In the genomic region with DNA sequence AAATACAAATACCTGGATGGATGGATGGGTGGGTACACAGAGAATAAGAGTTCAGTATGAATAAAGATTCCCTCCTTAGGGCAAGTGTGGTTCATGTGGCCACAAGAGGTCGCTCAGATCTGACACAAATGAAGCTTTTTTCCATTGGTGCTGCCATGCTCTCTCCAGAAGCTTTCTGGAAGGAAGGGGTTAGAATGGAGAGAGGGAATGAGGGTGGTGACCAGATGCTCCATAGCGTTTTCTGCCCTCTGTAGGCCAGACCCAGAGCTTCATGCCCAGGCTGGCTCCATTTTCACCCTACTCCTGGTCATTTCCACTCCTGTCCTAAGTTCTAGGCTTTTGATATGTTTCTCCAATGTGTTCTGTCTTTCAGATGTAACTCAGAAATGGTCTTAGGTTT, we compare ENCODE assay signal across 8 cellular contexts. TPM values are rescaled to one million over a fixed set of nuclear protein-coding genes. Genes with fewer than 3 reads are reported as not detected.
DNase-seq lines count a peak whose midpoint lies in the region; ATAC-seq and TF ChIP-seq lines count a peak whose summit lies in the region.

No MANE protein-coding gene starts in this region.

- no peak overlapping the region for H3K27ac Mint-ChIP-seq in activated naive CD4-positive, alpha-beta T cell treated with anti-CD3 and anti-CD28 coated beads for 36 hours

- no peak overlapping the region for H3K4me3 Mint-ChIP-seq in activated naive CD4-positive, alpha-beta T cell treated with anti-CD3 and anti-CD28 coated beads for 36 hours

- H3K4me3 ChIP-seq in MM.1S (ENCODE audit: low read length) (no peak overlapping the region), Panc1 (ENCODE audit: low read depth in 2 of 2, low read length in 2 of 2) (no peak overlapping the region), prostate gland (no peak overlapping the region)

- H2AFZ ChIP-seq in MM.1S (ENCODE audit: low read length): no peak overlapping the region

- H3K27ac ChIP-seq in MM.1S (ENCODE audit: low read length): no peak overlapping the region
- H3K27ac ChIP-seq in Panc1 (ENCODE audit: low read length): no peak overlapping the region
- H3K27ac ChIP-seq in prostate gland: no peak overlapping the region

- H3K36me3 Mint-ChIP-seq in activated naive CD4-positive, alpha-beta T cell treated with anti-CD3 and anti-CD28 coated beads for 36 hours (ENCODE audit: low read depth): no peaks in the 10 kb centered on the region

- H3F3A ChIP-seq in MM.1S (ENCODE audit: insufficient read depth, low read length): peaks cover 16% of the 10 kb centered on the region

- H3K4me1 ChIP-seq in MM.1S (ENCODE audit: low read length): peaks cover 30% of the 10 kb centered on the region
- no peaks in the 10 kb centered on the region for H3K4me1 ChIP-seq in Panc1 (ENCODE audit: control insufficient read depth, insufficient read depth, low read length)
- H3K4me1 ChIP-seq in prostate gland (replicated peaks): no peaks in the 10 kb centered on the region

- POLR2A ChIA-PET in Panc1 (lab: Charles Lee): no interaction called here

- no peak overlapping the region for H3K9ac ChIP-seq in MM.1S (ENCODE audit: low read length)

- in situ Hi-C loops in Panc1 (cut with HindIII; ENCODE audit: low pct_unique_long_range_greater_than_20kb, low sequenced_read_pairs): no loop called here

- H3K9me3 ChIP-seq in MM.1S (replicated peaks; ENCODE audit: insufficient read depth, low read length): no peaks in the 10 kb centered on the region
- no peaks in the 10 kb centered on the region for H3K9me3 ChIP-seq in Panc1 (ENCODE audit: control insufficient read depth, insufficient read depth, low read depth, low read length)
- no peaks in the 10 kb centered on the region for H3K9me3 ChIP-seq in prostate gland

- no peak for TF ChIP-seq POLR2A in prostate gland (IDR thresholded peaks at IDR 0.05)

- peaks cover 13% of the 10 kb centered on the region for H3K4me1 Mint-ChIP-seq in activated naive CD4-positive, alpha-beta T cell treated with anti-CD3 and anti-CD28 coated beads for 36 hours (ENCODE audit: low read depth)

- H3K27me3 Mint-ChIP-seq in activated naive CD4-positive, alpha-beta T cell treated with anti-CD3 and anti-CD28 coated beads for 36 hours (ENCODE audit: low read depth): no peaks in the 10 kb centered on the region

- H4K20me1 ChIP-seq in MM.1S (ENCODE audit: insufficient read depth, low read length): no peaks in the 10 kb centered on the region

- WGBS in prostate gland: 5% methylated on average over 2 of the region's 2 CpGs

- TF ChIP-seq CTCF in MM.1S (IDR thresholded peaks at IDR 0.05; ENCODE audit: low read length) (peak; percentile 95), Panc1 (IDR thresholded peaks at IDR 0.05) (peak; percentile 83), prostate gland (IDR thresholded peaks at IDR 0.05) (peak; percentile 29 to 79 (median 70))

- H3K9me3 Mint-ChIP-seq in activated naive CD4-positive, alpha-beta T cell treated with anti-CD3 and anti-CD28 coated beads for 36 hours: no peaks in the 10 kb centered on the region

- H3K9me2 ChIP-seq in MM.1S (replicated peaks; ENCODE audit: insufficient read depth, low read length): no peaks in the 10 kb centered on the region

- intact Hi-C loops in Panc1 (cut with micrococcal nuclease; ENCODE audit: unreplicated experiment) (loop anchor here (1.0 to 5.0 kb wide), 2 partner anchors 92 to 208 kb away; no protein-coding TSS in a partner anchor), head of caudate nucleus (cut with DNase I) (loop anchor here (5.0 kb wide), 1 partner anchor 93 kb away; no protein-coding TSS in a partner anchor), prostate gland (cut with DNase I) (loop anchor here (1.0 kb wide), 1 partner anchor 92 kb away; no protein-coding TSS in a partner anchor)
- intact Hi-C loops in activated naive CD4-positive, alpha-beta T cell treated with anti-CD3 and anti-CD28 coated beads for 36 hours (cut with micrococcal nuclease): loop anchor here (1.0 to 10.0 kb wide), 7 partner anchors 19 to 584 kb away; partner anchors contain the start of genes DUSP23, IGSF9 and KCNJ9

- CTCF ChIA-PET in Panc1 (lab: Charles Lee): interaction anchor here (0.9 to 3.0 kb wide), 7 partner anchors 18 to 208 kb away, joined by 3 to 17 read pairs (median 3); partner anchors contain the start of gene DUSP23
- CTCF ChIA-PET in activated naive CD4-positive, alpha-beta T cell treated with anti-CD3 and anti-CD28 coated beads for 36 hours (lab: Charles Lee): interaction anchor here (0.6 to 11.6 kb wide), 31 partner anchors 10 to 280 kb away, joined by 3 to 303 read pairs (median 5); partner anchors contain the start of genes DUSP23, SLAMF8 and TAGLN2

- H3K79me2 ChIP-seq in MM.1S (ENCODE audit: low read length): no peaks in the 10 kb centered on the region

- H3K27me3 ChIP-seq in MM.1S (replicated peaks; ENCODE audit: insufficient read depth, low read length) (no peaks in the 10 kb centered on the region), Panc1 (ENCODE audit: control insufficient read depth, insufficient read depth, low read length) (peaks cover 22% of the 10 kb centered on the region), prostate gland (replicated peaks; ENCODE audit: insufficient read depth) (no peaks in the 10 kb centered on the region)

- BruUV-seq in Panc1 (replicated peaks; lab: Mats Ljungman, UMichigan): no TSS peak

- ATAC-seq in Panc1 (peak; percentile 94), HG03135 (IDR thresholded peaks at IDR 0.05; ENCODE audit: unreplicated experiment) (no peak), GM18502 (IDR thresholded peaks at IDR 0.05; ENCODE audit: poor library complexity, unreplicated experiment) (no peak)

- H3K36me3 ChIP-seq in MM.1S (replicated peaks; ENCODE audit: insufficient read depth, low read length) (no peaks in the 10 kb centered on the region), Panc1 (ENCODE audit: control insufficient read depth, insufficient read depth, low read length) (no peaks in the 10 kb centered on the region), prostate gland (no peaks in the 10 kb centered on the region)

- DNase-seq in GM03348 (ENCODE audit: low spot score) (peak; percentile 84), MM.1S (peak; percentile 67), Panc1 (ENCODE audit: low read depth, low spot score) (peak; percentile 64), head of caudate nucleus (peak in 37 of 42 donors; percentile 23 to 84 (median 62)), prostate gland (ENCODE audit: low spot score) (peak; percentile 60)
- peak; percentile 71 for DNase-seq in activated naive CD4-positive, alpha-beta T cell treated with anti-CD3 and anti-CD28 coated beads for 36 hours

- no peak overlapping the region for H3K4me2 ChIP-seq in MM.1S (ENCODE audit: low read depth, low read length)

RNA-seq across cellular contexts. Expression of gene FCRL6, which starts 3.3 kb away (rescaled TPM):
- total RNA-seq in Panc1 (2021; ENCODE audit: unreplicated experiment) (not detected), prostate gland (not detected)
- polyA plus RNA-seq in Panc1 (2012; ENCODE audit: insufficient read length): not detected
- total RNA-seq in activated naive CD4-positive, alpha-beta T cell treated with anti-CD3 and anti-CD28 coated beads for 36 hours: not detected

RNA-seq across cellular contexts. Expression of gene DUSP23, which starts 18.1 kb away (rescaled TPM):
- total RNA-seq in Panc1 (2021; ENCODE audit: unreplicated experiment) (36.1 TPM), prostate gland (10 to 100 TPM; 79.3 to 85.0 TPM)
- 50.1 TPM for polyA plus RNA-seq in Panc1 (2012; ENCODE audit: insufficient read length)
- total RNA-seq in activated naive CD4-positive, alpha-beta T cell treated with anti-CD3 and anti-CD28 coated beads for 36 hours: 10 to 100 TPM; 13.0 to 14.1 TPM

RNA-seq across cellular contexts. Expression of gene SLAMF8, which starts 27.8 kb away (rescaled TPM):
- total RNA-seq in Panc1 (2021; ENCODE audit: unreplicated experiment) (not detected), prostate gland (1 to 10 TPM; 1.1 to 1.2 TPM)
- not detected for polyA plus RNA-seq in Panc1 (2012; ENCODE audit: insufficient read length)
- under 1 TPM in 1 of 2 experiments, not detected in 1; 0.19 TPM for total RNA-seq in activated naive CD4-positive, alpha-beta T cell treated with anti-CD3 and anti-CD28 coated beads for 36 hours
